ENCODE assay signal across 19 cellular contexts in the genomic region with DNA sequence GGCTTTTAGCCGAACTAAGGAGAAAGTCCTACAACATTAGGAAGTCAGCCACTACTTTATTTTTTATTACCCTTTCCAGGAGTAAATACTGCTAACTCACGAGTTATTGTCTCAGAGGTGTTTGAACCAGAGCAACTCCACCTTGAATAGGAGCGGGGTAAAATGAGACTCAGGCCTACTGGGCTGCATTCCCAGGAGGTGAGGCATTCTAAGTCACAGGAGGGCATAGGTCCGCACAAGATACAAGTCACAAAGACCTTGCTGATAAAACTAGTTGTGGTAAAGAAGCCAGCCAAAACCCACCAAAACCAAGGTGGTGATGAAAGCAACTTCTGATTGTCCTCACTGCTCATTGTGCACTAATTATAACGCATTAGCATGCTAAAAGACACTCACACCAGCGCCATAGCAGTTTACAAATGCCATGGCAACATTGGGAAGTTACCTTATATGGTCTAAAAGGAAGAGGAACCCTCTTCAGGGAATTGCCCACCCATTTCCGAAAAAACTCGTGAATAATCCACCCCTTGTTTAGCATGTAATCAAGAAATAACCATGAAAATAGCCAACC.
"Had no signal": no experiment of that assay in that cellular context is flagged by ENCODE, and none has a peak within 500 bp of the region (broad histone marks: within the 10 kb centered on the region; RNA-seq: fewer than 3 reads in every experiment).

No MANE protein-coding gene starts in this region.

- H3K27ac ChIP-seq: esophagus squamous epithelium, pancreas, testis, upper lobe of right lung had no signal

- ATAC-seq: activated CD8-positive, alpha-beta memory T cell treated with anti-CD3 and anti-CD28 coated beads, Interleukin-2, amount 10 ng/mL, durations not matched to agents 7 days and 5 days; activated T-cell treated with anti-CD3 and anti-CD28 coated beads, Interleukin-2, amount 50 U/mL, for 4 hours; pancreas; stimulated activated naive CD8-positive, alpha-beta T cell treated with anti-CD3 and anti-CD28 coated beads, Interleukin-15, amount 100 ng/mL, for 72 hours; upper lobe of right lung had no signal

- H3K4me1 ChIP-seq: esophagus squamous epithelium, pancreas, testis, upper lobe of right lung had no signal

- H3K36me3 ChIP-seq: esophagus squamous epithelium, pancreas, upper lobe of right lung had no signal

- H3K9me3 ChIP-seq: esophagus squamous epithelium, pancreas, testis, upper lobe of right lung had no signal

- H3K27me3 ChIP-seq: esophagus squamous epithelium, testis, upper lobe of right lung had no signal

- FAIRE-seq: endometrium, pancreas, TTC549 had no signal

- H3K4me3 ChIP-seq: esophagus squamous epithelium, pancreas, testis, upper lobe of right lung had no signal

- DNase-seq: activated CD4-positive, alpha-beta T cell treated with anti-CD3 and anti-CD28 coated beads, Interleukin-2, amount 50 U/mL, for 48 hours; activated CD4-positive, CD25-positive, alpha-beta regulatory T cell treated with anti-CD3 and anti-CD28 coated beads, Interleukin-2, amount 50 U/mL, for 72 hours; activated CD8-positive, alpha-beta memory T cell treated with anti-CD3 and anti-CD28 coated beads, Interleukin-2, amount 10 ng/mL, durations not matched to agents 7 days and 5 days; activated gamma-delta T cell; activated T-cell treated with anti-CD3 and anti-CD28 coated beads, Interleukin-2, amount 50 U/mL, for 4 hours; amygdala; esophagus squamous epithelium; foreskin fibroblast; head of caudate nucleus; kidney glomerular epithelial cell; pancreas; stimulated activated CD4-positive, alpha-beta T cell treated with anti-CD3 and anti-CD28 coated beads, Interleukin-15, amount 100 ng/mL, for 24 hours; stimulated activated CD4-positive, alpha-beta T cell treated with anti-CD3 and anti-CD28 coated beads, Interleukin-4, amount 100 ng/mL, for 4 hours; stimulated activated naive CD8-positive, alpha-beta T cell treated with anti-CD3 and anti-CD28 coated beads, Interleukin-15, amount 100 ng/mL, for 72 hours; T-helper 2 cell; testis; upper lobe of right lung had no signal
